8 cellular contexts compared by ENCODE assay signal in the genomic region with DNA sequence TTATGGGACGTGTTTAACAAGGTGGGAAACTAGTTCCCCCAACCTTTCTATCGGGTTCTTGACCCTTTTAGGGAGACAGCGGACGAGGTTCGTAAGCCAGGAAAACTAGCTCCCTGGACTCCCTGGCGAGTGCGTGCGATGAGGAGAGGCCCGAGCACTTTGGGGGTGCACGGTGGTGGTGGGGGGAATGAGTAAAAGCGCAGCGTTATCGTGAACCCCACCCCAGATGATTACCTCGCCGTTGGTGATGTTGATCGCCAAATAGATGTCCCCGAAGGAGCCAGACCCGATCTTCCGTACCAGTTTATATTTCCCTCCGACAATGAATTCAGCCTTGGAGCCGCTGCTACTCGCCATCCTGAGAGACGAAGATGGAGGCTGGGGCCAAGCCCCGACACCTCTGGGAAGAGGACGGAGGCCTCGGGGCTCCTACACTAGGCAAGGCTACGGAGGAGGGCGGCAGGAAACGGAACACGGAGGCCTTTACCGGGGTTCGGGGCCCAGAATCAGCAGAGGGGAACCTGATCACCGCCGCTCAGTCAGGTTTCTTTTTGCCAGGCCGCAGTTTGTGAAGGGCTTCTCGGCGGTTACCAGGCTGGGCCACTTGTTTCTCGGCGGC. TPM values are rescaled to one million over a fixed set of nuclear protein-coding genes. Genes with fewer than 3 reads are reported as not detected.
DNase-seq lines count a peak whose midpoint lies in the region; ATAC-seq and TF ChIP-seq lines count a peak whose summit lies in the region.

No MANE protein-coding gene starts in this region.

- TF ChIP-seq POLR2A in breast epithelium (IDR thresholded peaks at IDR 0.05) (no peak), lower leg skin (IDR thresholded peaks at IDR 0.05) (no peak), testis (IDR thresholded peaks at IDR 0.05) (no peak)

- H3K27me3 ChIP-seq in BJ (ENCODE audit: control insufficient read depth, insufficient read depth, low read length) (no peaks in the 10 kb centered on the region), breast epithelium (no peaks in the 10 kb centered on the region), testis (no peaks in the 10 kb centered on the region)

- no peak for TF ChIP-seq CTCF in BJ (IDR thresholded peaks at IDR 0.05; ENCODE audit: insufficient read depth, low read depth, low read length)
- TF ChIP-seq CTCF in breast epithelium (IDR thresholded peaks at IDR 0.05), result no peak
- TF ChIP-seq CTCF in lower leg skin (IDR thresholded peaks at IDR 0.05), result no peak
- TF ChIP-seq CTCF in testis (IDR thresholded peaks at IDR 0.05), result no peak

- CTCF ChIA-PET in BJ (lab: Yijun Ruan, JAX), result interaction anchor here (0.9 to 5.9 kb wide), 15 partner anchors 10 to 181 kb away, joined by 3 to 107 read pairs (median 4); no protein-coding TSS in a partner anchor

- no peak for DNase-seq in BJ (ENCODE audit: low read depth)
- DNase-seq in NAMALWA (ENCODE audit: low spot score), result peak; percentile 22
- no peak for DNase-seq in breast epithelium (ENCODE audit: low spot score in 2 of 2)
- peak in 1 of 2 donors; percentile 91 for DNase-seq in lower leg skin (ENCODE audit: low spot score in 2 of 2)
- peak; percentile 43 for DNase-seq in testis
- no peak for DNase-seq in cerebellar nuclear complex (lab: John Stamatoyannopoulos, UW)
- no peak for DNase-seq in cerebellar cortex (ENCODE audit: low spot score)

- 0 to 1% methylated on average over 30 to 39 of the region's 39 CpGs for WGBS in lower leg skin, 2 donors
- 0% methylated on average over 27 to 39 of the region's 39 CpGs for WGBS in testis, 2 donors

- H3K27ac ChIP-seq in breast epithelium, result peak overlapping the region; percentile 97 to 99
- H3K27ac ChIP-seq in testis, result peak overlapping the region; percentile 99 to 100

- H3K9me3 ChIP-seq in breast epithelium (no peaks in the 10 kb centered on the region), testis (no peaks in the 10 kb centered on the region)

- ATAC-seq in GM21367 (IDR thresholded peaks at IDR 0.05; ENCODE audit: unreplicated experiment), result peak; percentile 1

- intact Hi-C loops in breast epithelium (cut with DNase I; ENCODE audit: low total_unique reads) (loop anchor here (5.0 kb wide), 1 partner anchor 168 kb away; no protein-coding TSS in a partner anchor), lower leg skin (cut with DNase I; ENCODE audit: low total_unique reads) (loop anchor here (5.0 kb wide), 1 partner anchor 108 kb away; no protein-coding TSS in a partner anchor), testis (cut with DNase I; ENCODE audit: low total_unique reads) (loop anchor here (5.0 to 10.0 kb wide), 2 partner anchors 108 to 226 kb away; no protein-coding TSS in a partner anchor)

- H3K4me3 ChIP-seq in BJ (ENCODE audit: low read depth, low read length) (peak overlapping the region; percentile 75), breast epithelium (peak overlapping the region; percentile 62 to 99 (median 87)), lower leg skin (ENCODE audit: low read depth, poor library complexity, severe bottlenecking) (peak overlapping the region; percentile 97), testis (peak overlapping the region; percentile 99 to 100)

- POLR2A ChIA-PET in BJ (lab: Charles Lee), result interaction anchor here (0.6 to 1.0 kb wide), 3 partner anchors 58 to 105 kb away, joined by 3 read pairs; no protein-coding TSS in a partner anchor

- H3K4me1 ChIP-seq in breast epithelium, result no peaks in the 10 kb centered on the region
- H3K4me1 ChIP-seq in testis, result peaks cover 9% of the 10 kb centered on the region

- H3K36me3 ChIP-seq in BJ (ENCODE audit: control insufficient read depth, insufficient read depth, low read length) (peaks cover 9% of the 10 kb centered on the region), breast epithelium (no peaks in the 10 kb centered on the region), testis (ENCODE audit: low read depth, missing control alignments) (no peaks in the 10 kb centered on the region)

RNA-seq across cellular contexts. Expression of gene CSNK1A1, which starts 0.5 kb away (rescaled TPM):
- polyA plus RNA-seq in BJ (2011; rRNA removed) (171 and 268 TPM in 2 replicates), testis (ENCODE audit: insufficient read depth, low read depth, low replicate concordance) (129 TPM)
- 291 and 366 TPM in 2 replicates for polyA minus RNA-seq in BJ (2011; rRNA and poly(A)+ RNA removed)
- total RNA-seq in breast epithelium (100 to 1,000 TPM; 151 to 350 (median 287) TPM), lower leg skin (100 to 1,000 TPM; 270 to 297 (median 282) TPM), testis (100 to 1,000 TPM; 148 to 192 TPM)

RNA-seq across cellular contexts. Expression of gene ARHGEF37, which starts 30.6 kb away (rescaled TPM):
- polyA plus RNA-seq in BJ (2011; rRNA removed), result 0.42 and 0.92 TPM in 2 replicates
- polyA minus RNA-seq in BJ (2011; rRNA and poly(A)+ RNA removed), result 0.31 and 0.38 TPM in 2 replicates
- total RNA-seq in breast epithelium, result 10 to 100 TPM in 2 of 3 donors, 1 to 10 TPM in 1; 5.3 to 54.4 (median 29.2) TPM
- 10 to 100 TPM; 36.4 to 76.5 (median 59.0) TPM for total RNA-seq in lower leg skin
- 10 to 100 TPM; 13.4 to 17.8 TPM for total RNA-seq in testis
- 12.9 TPM for polyA plus RNA-seq in testis (ENCODE audit: insufficient read depth, low read depth, low replicate concordance)

Comparison
In these comparisons a context has a peak if more than half of its experiments do, and no peak if none do; other contexts are left out.
1. DNase-seq: peak in NAMALWA (single experiment) and testis (single experiment); none in BJ (single experiment), breast epithelium (0 of 2), cerebellar nuclear complex (0 of 2) and cerebellar cortex (single experiment).
2. Peak in every context shown above with its lines, with median percentiles within 50 percentile points of each other: H3K4me3 ChIP-seq.